Comparison of ENCODE assay signal across 8 cellular contexts in the genomic region with DNA sequence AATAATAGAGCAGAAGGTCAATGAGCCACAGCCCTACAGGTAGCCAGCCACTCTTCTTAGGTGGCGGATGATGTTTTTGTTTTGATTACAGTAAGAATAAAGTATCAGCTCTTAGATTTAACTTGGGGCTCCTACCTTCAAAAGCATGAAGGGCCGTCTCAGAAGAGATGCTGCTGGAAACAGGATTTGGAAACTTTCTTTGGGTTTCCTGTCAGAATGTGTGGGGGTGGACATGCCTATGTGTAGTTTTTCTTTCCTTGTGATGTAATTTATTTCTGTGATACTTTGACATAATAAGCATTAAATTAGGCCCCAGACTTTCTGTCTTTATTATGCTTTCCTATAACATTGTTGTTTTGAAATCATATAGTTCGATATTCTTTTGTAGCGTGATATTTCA. TPM values are rescaled to one million over a fixed set of nuclear protein-coding genes. Genes with fewer than 3 reads are reported as not detected.
DNase-seq lines count a peak whose midpoint lies in the region; ATAC-seq and TF ChIP-seq lines count a peak whose summit lies in the region.

No MANE protein-coding gene starts in this region.

- peak overlapping the region; percentile 82 for H3K4me3 ChIP-seq in RWPE2 (ENCODE audit: severe bottlenecking)
- peak overlapping the region; percentile 78 for H3K4me3 ChIP-seq in fibroblast of mammary gland (ENCODE audit: control insufficient read depth, low read depth, low read length)
- peak overlapping the region; percentile 88 to 97 (median 89) for H3K4me3 ChIP-seq in skeletal muscle tissue (ENCODE audit: low read length in 3 of 3)

- DNase-seq in GM20000 (ENCODE audit: low spot score), result peak; percentile 44
- DNase-seq in RWPE2 (ENCODE audit: low spot score), result no peak
- peak; percentile 36 for DNase-seq in fibroblast of mammary gland (ENCODE audit: low read depth)
- DNase-seq in NCI-H2227 treated with DMSO at 0.1 percent for 48 hours (lab: John Stamatoyannopoulos, UW), result no peak
- DNase-seq in NCI-H1105 (lab: John Stamatoyannopoulos, UW), result no peak
- DNase-seq in mucosa of gallbladder (ENCODE audit: low spot score), result no peak

- H3K27ac ChIP-seq in RWPE2 (ENCODE audit: poor library complexity, severe bottlenecking), result peak overlapping the region; percentile 53
- H3K27ac ChIP-seq in skeletal muscle tissue (ENCODE audit: low read depth, low read length), result peak overlapping the region; percentile 91

- no peak for TF ChIP-seq CTCF in GM20000 (IDR thresholded peaks at IDR 0.05; ENCODE audit: extremely low read depth, missing control alignments)
- no peak for TF ChIP-seq CTCF in RWPE2 (IDR thresholded peaks at IDR 0.05; ENCODE audit: poor library complexity, severe bottlenecking)
- no peak for TF ChIP-seq CTCF in fibroblast of mammary gland (conservative IDR thresholded peaks at IDR 0.05; ENCODE audit: control insufficient read depth, insufficient read depth, low read depth, low read length)

- H3K4me1 ChIP-seq in RWPE2 (ENCODE audit: insufficient read depth, poor library complexity, severe bottlenecking) (peaks cover 7% of the 10 kb centered on the region), skeletal muscle tissue (ENCODE audit: control insufficient read depth in 3 of 3, insufficient read depth in 3 of 3, low read length in 3 of 3) (peaks cover 11 to 31% (median 28%) of the 10 kb centered on the region in 3 donors)

- H3K27me3 ChIP-seq in RWPE2 (ENCODE audit: insufficient read depth, poor library complexity, severe bottlenecking), result no peaks in the 10 kb centered on the region
- no peaks in the 10 kb centered on the region for H3K27me3 ChIP-seq in skeletal muscle tissue (ENCODE audit: control insufficient read depth in 3 of 3, insufficient read depth in 3 of 3, low read length in 3 of 3)

- ATAC-seq in RWPE2 (ENCODE audit: low read depth) (no peak), GM19463 (IDR thresholded peaks at IDR 0.05; ENCODE audit: unreplicated experiment) (no peak)

- H3K9me3 ChIP-seq in RWPE2 (ENCODE audit: severe bottlenecking), result no peaks in the 10 kb centered on the region
- H3K9me3 ChIP-seq in skeletal muscle tissue (ENCODE audit: control insufficient read depth in 3 of 3, low read length in 3 of 3), result no peaks in the 10 kb centered on the region

- 0 out of 2 replicates have a peak, but pooled peaks cover 6% of the 10 kb centered on the region for H3K36me3 ChIP-seq in RWPE2 (ENCODE audit: low read depth)
- no peaks in the 10 kb centered on the region for H3K36me3 ChIP-seq in skeletal muscle tissue (ENCODE audit: control insufficient read depth in 3 of 3, insufficient read depth in 3 of 3, low read length in 3 of 3)

- H3K9ac ChIP-seq in skeletal muscle tissue (ENCODE audit: low read depth in 1 of 3, low read length in 3 of 3), result peak overlapping the region; percentile 85 to 89 (median 88)

RNA-seq across cellular contexts. Expression of gene RAP1A, which starts 1.5 kb away (rescaled TPM):
- total RNA-seq in skeletal muscle tissue (16.7 TPM), mucosa of gallbladder (93.0 TPM)

Comparison
In these comparisons a context has a peak if more than half of its experiments do, and no peak if none do; other contexts are left out.
1. DNase-seq: peak in GM20000 (single experiment) and fibroblast of mammary gland (single experiment); none in RWPE2 (single experiment), NCI-H2227 treated with DMSO at 0.1 percent for 48 hours (single experiment), NCI-H1105 (single experiment) and mucosa of gallbladder (single experiment).
2. Peak in every context shown above with its lines, with median percentiles within 50 percentile points of each other: H3K4me3 ChIP-seq.